Comparison of ENCODE assay signal across 13 cellular contexts in the genomic region with DNA sequence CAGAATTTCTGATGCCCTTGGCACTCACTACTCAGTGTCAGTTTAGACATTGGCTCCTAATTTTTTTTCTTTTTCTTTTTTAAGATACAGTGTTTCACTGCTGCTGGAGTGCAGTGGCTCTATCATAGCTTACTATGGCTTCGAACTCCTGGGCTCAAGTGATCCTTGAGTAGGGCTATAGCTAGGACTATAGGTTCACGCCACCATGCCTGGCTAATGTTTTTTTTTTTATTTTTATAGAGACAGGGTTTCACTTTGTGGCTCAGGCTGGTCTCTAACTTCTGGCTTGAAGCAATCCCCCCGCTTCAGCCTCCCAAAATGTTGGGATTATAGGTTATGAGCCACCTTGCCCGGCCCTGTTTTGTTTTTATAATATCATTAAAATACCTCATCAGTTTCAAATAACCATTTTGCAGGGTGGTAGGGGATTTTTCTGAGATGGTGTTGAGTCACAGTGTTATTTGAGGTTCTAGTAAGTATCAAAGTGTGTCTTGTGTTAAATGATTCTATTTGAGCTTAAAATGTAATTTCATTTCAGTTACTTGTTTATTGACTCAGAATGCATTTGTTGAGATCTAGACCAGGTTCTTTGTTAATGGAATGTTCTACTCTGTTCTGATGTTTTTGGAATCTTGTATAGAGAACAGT. TPM values are rescaled to one million over a fixed set of nuclear protein-coding genes. Genes with fewer than 3 reads are reported as not detected.
A peak's percentile ranks its signal among the peaks of the same experiment; 100 is the strongest.
DNase-seq lines count a peak whose midpoint lies in the region; ATAC-seq and TF ChIP-seq lines count a peak whose summit lies in the region.
"Had no signal": no experiment of that assay in that cellular context is flagged by ENCODE, and none has a peak within 500 bp of the region (broad histone marks: within the 10 kb centered on the region; RNA-seq: fewer than 3 reads in every experiment).

No MANE protein-coding gene starts in this region.

- TF ChIP-seq CTCF in Loucy (conservative IDR thresholded peaks at IDR 0.05; ENCODE audit: low read length) (no peak), fibroblast of villous mesenchyme (IDR thresholded peaks at IDR 0.05; ENCODE audit: insufficient read depth, low read depth, low read length) (no peak)

- H3K36me3 ChIP-seq in Loucy (ENCODE audit: insufficient read depth, low read length) = no peaks in the 10 kb centered on the region
- H3K36me3 ChIP-seq: ovary had no signal

- H3K9ac ChIP-seq in Loucy (ENCODE audit: low read depth, low read length, poor library complexity, severe bottlenecking) = no peak overlapping the region

- no peaks in the 10 kb centered on the region for H3K9me2 ChIP-seq in Loucy (replicated peaks; ENCODE audit: low read depth, low read length)

- H3F3A ChIP-seq in Loucy (ENCODE audit: low read depth) = no peaks in the 10 kb centered on the region

- H3K79me2 ChIP-seq in Loucy (ENCODE audit: insufficient read depth, low read length) = peaks cover 51% of the 10 kb centered on the region

- peaks cover 28% of the 10 kb centered on the region for H3K4me1 Mint-ChIP-seq in activated naive CD4-positive, alpha-beta T cell treated with anti-CD3 and anti-CD28 coated beads for 36 hours (ENCODE audit: low read depth)
- peaks cover 23% of the 10 kb centered on the region for H3K4me1 Mint-ChIP-seq in stimulated activated naive CD8-positive, alpha-beta T cell treated with anti-CD3 and anti-CD28 coated beads, Interleukin-15, amount 100 ng/mL, for 72 hours

- no peak overlapping the region for H3K4me3 ChIP-seq in Loucy (ENCODE audit: low read length, poor library complexity, severe bottlenecking)
- peak overlapping the region; percentile 16 for H3K4me3 ChIP-seq in fibroblast of villous mesenchyme (ENCODE audit: low read depth, low read length)
- H3K4me3 ChIP-seq: ovary had no signal

- ATAC-seq in stimulated activated naive CD8-positive, alpha-beta T cell treated with anti-CD3 and anti-CD28 coated beads, Interleukin-15, amount 100 ng/mL, for 72 hours = peak; percentile 88
- ATAC-seq: HCT116 had no signal

- CTCF ChIA-PET in activated naive CD4-positive, alpha-beta T cell treated with anti-CD3 and anti-CD28 coated beads for 36 hours (lab: Charles Lee) = interaction anchor here (0.5 to 1.3 kb wide), 2 partner anchors 12 to 367 kb away, joined by 3 to 4 read pairs; no protein-coding TSS in a partner anchor

- no peaks in the 10 kb centered on the region for H3K27me3 ChIP-seq in Loucy (ENCODE audit: insufficient read depth, low read length, poor library complexity, severe bottlenecking)
- H3K27me3 ChIP-seq: ovary had no signal

- no peak overlapping the region for H3K4me3 Mint-ChIP-seq in activated naive CD4-positive, alpha-beta T cell treated with anti-CD3 and anti-CD28 coated beads for 36 hours
- H3K4me3 Mint-ChIP-seq in stimulated activated naive CD8-positive, alpha-beta T cell treated with anti-CD3 and anti-CD28 coated beads, Interleukin-15, amount 100 ng/mL, for 72 hours = no peak overlapping the region

- intact Hi-C loops in activated naive CD4-positive, alpha-beta T cell treated with anti-CD3 and anti-CD28 coated beads for 36 hours (cut with micrococcal nuclease) = loop anchor here (1.0 to 10.0 kb wide), 5 partner anchors 8 to 802 kb away; no protein-coding TSS in a partner anchor

- peaks cover 9% of the 10 kb centered on the region for H3K36me3 Mint-ChIP-seq in activated naive CD4-positive, alpha-beta T cell treated with anti-CD3 and anti-CD28 coated beads for 36 hours (ENCODE audit: low read depth)

- DNase-seq in activated naive CD4-positive, alpha-beta T cell treated with anti-CD3 and anti-CD28 coated beads for 36 hours = peak; percentile 21
- DNase-seq in activated naive CD4-positive, alpha-beta T cell treated with anti-CD3 and anti-CD28 coated beads, Interleukin-2, amount 50 U/mL, for 16 hours = no peak
- DNase-seq in fibroblast of villous mesenchyme (ENCODE audit: low read depth) = no peak
- no peak for DNase-seq in stimulated activated naive CD8-positive, alpha-beta T cell treated with anti-CD3 and anti-CD28 coated beads, Interleukin-15, amount 100 ng/mL, for 72 hours
- no peak for DNase-seq in iPS-NIHi7 (ENCODE audit: extremely low spot score)
- no peak for DNase-seq in SKM-1 (lab: John Stamatoyannopoulos, UW; ENCODE audit: unreplicated experiment)
- DNase-seq in NCI-H1092 treated with DMSO at 0.1 percent for 48 hours (lab: John Stamatoyannopoulos, UW) = no peak
- DNase-seq: DMS 273 treated with DMSO at 0.1 percent for 48 hours, hippocampal formation, ovary, SIG-M5 had no signal

- H2AFZ ChIP-seq in Loucy (ENCODE audit: low read length) = no peak overlapping the region

- peaks cover 19% of the 10 kb centered on the region for H4K20me1 ChIP-seq in Loucy (ENCODE audit: insufficient read depth, low read length, poor library complexity, severe bottlenecking)

- H3K27ac Mint-ChIP-seq in activated naive CD4-positive, alpha-beta T cell treated with anti-CD3 and anti-CD28 coated beads for 36 hours = no peak overlapping the region
- peak overlapping the region; percentile 6 to 63 for H3K27ac Mint-ChIP-seq in stimulated activated naive CD8-positive, alpha-beta T cell treated with anti-CD3 and anti-CD28 coated beads, Interleukin-15, amount 100 ng/mL, for 72 hours

- no peaks in the 10 kb centered on the region for H3K9me3 ChIP-seq in Loucy (ENCODE audit: insufficient read depth, low read depth, low read length)
- H3K9me3 ChIP-seq: ovary had no signal

- peaks cover 24% of the 10 kb centered on the region for H3K4me1 ChIP-seq in Loucy (ENCODE audit: insufficient read depth, low read length, poor library complexity, severe bottlenecking)

- H3K4me2 ChIP-seq in Loucy (ENCODE audit: low read depth, low read length, poor library complexity, severe bottlenecking) = peak overlapping the region; percentile 21

- peaks cover 2% of the 10 kb centered on the region for H3K9me3 Mint-ChIP-seq in activated naive CD4-positive, alpha-beta T cell treated with anti-CD3 and anti-CD28 coated beads for 36 hours
- H3K9me3 Mint-ChIP-seq in stimulated activated naive CD8-positive, alpha-beta T cell treated with anti-CD3 and anti-CD28 coated beads, Interleukin-15, amount 100 ng/mL, for 72 hours = no peaks in the 10 kb centered on the region

- no peaks in the 10 kb centered on the region for H3K27me3 Mint-ChIP-seq in activated naive CD4-positive, alpha-beta T cell treated with anti-CD3 and anti-CD28 coated beads for 36 hours (ENCODE audit: low read depth)
- no peaks in the 10 kb centered on the region for H3K27me3 Mint-ChIP-seq in stimulated activated naive CD8-positive, alpha-beta T cell treated with anti-CD3 and anti-CD28 coated beads, Interleukin-15, amount 100 ng/mL, for 72 hours

RNA-seq across cellular contexts. Expression of a gene that starts 7.0 kb away (rescaled TPM):
- total RNA-seq in activated naive CD4-positive, alpha-beta T cell treated with anti-CD3 and anti-CD28 coated beads for 36 hours = 10 to 100 TPM in 1 of 2 experiments, 1 to 10 TPM in 1; 9.2 to 13.5 TPM
- 165 and 221 TPM in 2 replicates for total RNA-seq in fibroblast of villous mesenchyme

Comparison
In these comparisons a context has a peak if more than half of its experiments do, and no peak if none do; other contexts are left out.
1. RNA of a gene that starts 7.0 kb away (total RNA-seq): 165 to 221 TPM in fibroblast of villous mesenchyme; 9.2 to 13.5 TPM in activated naive CD4-positive, alpha-beta T cell treated with anti-CD3 and anti-CD28 coated beads for 36 hours; every median in the first group is over 10 times any median in the second.